In the genomic region with DNA sequence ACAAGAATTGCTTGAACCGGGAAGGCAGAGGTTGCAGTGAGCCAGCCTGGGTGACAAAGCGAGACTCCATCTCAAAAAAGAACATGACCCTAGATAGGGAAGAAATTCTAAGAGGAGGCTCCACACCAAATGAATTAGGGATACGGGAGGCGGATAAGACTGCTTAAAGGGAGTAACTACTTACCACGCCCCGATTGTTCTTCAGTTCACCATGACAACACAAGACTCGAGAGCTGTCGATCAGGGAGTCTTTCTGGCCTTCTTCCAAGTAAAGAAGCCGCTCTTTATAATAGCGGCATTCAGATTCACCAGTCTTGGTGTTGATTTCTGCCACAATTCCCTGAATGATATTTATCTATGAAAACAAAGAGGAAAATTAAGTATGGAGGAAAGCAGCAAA, we compare ENCODE assay signal across 18 cellular contexts.
"Had no signal": no experiment of that assay in that cellular context is flagged by ENCODE, and none has a peak within 500 bp of the region (broad histone marks: within the 10 kb centered on the region; RNA-seq: fewer than 3 reads in every experiment).

No MANE protein-coding gene starts in this region.

- ATAC-seq: activated naive CD4-positive, alpha-beta T cell treated with anti-CD3 and anti-CD28 coated beads, Interleukin-2, amount 50 U/mL, for 72 hours; left lung had no signal

- H3K36me3 ChIP-seq: brain microvascular endothelial cell had no signal

- H3K27ac ChIP-seq: brain microvascular endothelial cell, coronary artery, esophagus muscularis mucosa, left lung, right atrium auricular region, skin epidermis, tibial artery had no signal

- H3K4me1 ChIP-seq: esophagus muscularis mucosa, left lung, right atrium auricular region, tibial artery had no signal

- H3K4me3 ChIP-seq: coronary artery, esophagus muscularis mucosa, left lung, right atrium auricular region, skin epidermis, tibial artery had no signal

- H3K27me3 ChIP-seq: brain microvascular endothelial cell, esophagus muscularis mucosa, left lung, right atrium auricular region, tibial artery had no signal

- H3K27me3 Mint-ChIP-seq: central memory CD8-positive, alpha-beta T cell had no signal

- H3K9me3 ChIP-seq: esophagus muscularis mucosa, left lung, right atrium auricular region, tibial artery had no signal

- H3K4me3 Mint-ChIP-seq: central memory CD8-positive, alpha-beta T cell; T-helper 2 cell treated with Interferon-gamma antibody and Interleukin-4, amounts not matched to agents 5 μg/mL and 100 μg/mL, for 36 hours had no signal

- DNase-seq: activated CD4-positive, alpha-beta T cell treated with anti-CD3 and anti-CD28 coated beads, Interleukin-2, amount 50 U/mL, for 1 hour; activated CD4-positive, CD25-positive, alpha-beta regulatory T cell; brain microvascular endothelial cell; hippocampal formation; kidney; left lung; mammary epithelial cell; stimulated activated CD4-positive, alpha-beta T cell treated with anti-CD3 and anti-CD28 coated beads, Interleukin-15, amount 100 ng/mL, for 24 hours; stimulated activated CD4-positive, alpha-beta T cell treated with anti-CD3 and anti-CD28 coated beads, Interleukin-4, amount 100 ng/mL, for 24 hours; stimulated activated naive CD4-positive, alpha-beta T cell; tibial artery had no signal

- H3K9me3 Mint-ChIP-seq: activated naive CD4-positive, alpha-beta T cell treated with anti-CD3 and anti-CD28 coated beads, Interleukin-2, amount 50 U/mL, for 72 hours; central memory CD8-positive, alpha-beta T cell; T-helper 2 cell treated with Interferon-gamma antibody and Interleukin-4, amounts not matched to agents 5 μg/mL and 100 μg/mL, for 36 hours had no signal

- H3K27ac Mint-ChIP-seq: activated naive CD4-positive, alpha-beta T cell treated with anti-CD3 and anti-CD28 coated beads, Interleukin-2, amount 50 U/mL, for 72 hours; T-helper 2 cell treated with Interferon-gamma antibody and Interleukin-4, amounts not matched to agents 5 μg/mL and 100 μg/mL, for 36 hours had no signal
